24 cellular contexts compared by ENCODE assay signal in genomic region chr10:57962839-57963238, GRCh38.
"Had no signal": no experiment of that assay in that cellular context is flagged by ENCODE, and none has a peak within 500 bp of the region (broad histone marks: within the 10 kb centered on the region; RNA-seq: fewer than 3 reads in every experiment).

No MANE protein-coding gene starts in this region.

- H3K27me3 ChIP-seq: gastrocnemius medialis, neutrophil, pancreas, stomach, testis, tibial artery had no signal

- H3K4me1 ChIP-seq: gastrocnemius medialis, pancreas, stomach, testis, tibial artery had no signal

- H3K27ac ChIP-seq: gastrocnemius medialis, neutrophil, pancreas, stomach, testis, tibial artery had no signal

- DNase-seq: cortex of kidney; effector memory CD8-positive, alpha-beta T cell; foreskin fibroblast; gastrocnemius medialis; head of caudate nucleus; hippocampal formation; left colon; mesenchymal stem cell; mucosa of descending colon; naive B cell; pancreas; retina; stimulated activated CD4-positive, alpha-beta T cell treated with anti-CD3 and anti-CD28 coated beads, Interleukin-12 subunit alpha, Interleukin-12 subunit beta, amount 100 ng/mL, for 4 hours; stimulated activated CD4-positive, alpha-beta T cell treated with anti-CD3 and anti-CD28 coated beads, Interleukin-1b, Interleukin-23, amount 100 ng/mL, for 48 hours; stimulated activated CD4-positive, alpha-beta T cell treated with anti-CD3 and anti-CD28 coated beads, Interleukin-4, amount 100 ng/mL, for 1 hour; stimulated activated CD8-positive, alpha-beta memory T cell treated with anti-CD3 and anti-CD28 coated beads, Interleukin-4, amount 100 ng/mL, for 48 hours; stimulated activated naive CD4-positive, alpha-beta T cell treated with Interleukin-2 at 50 U/mL for 16 hours; stomach; testis; tibial artery had no signal

- H3K4me3 ChIP-seq: gastrocnemius medialis, mucosa of descending colon, pancreas, smooth muscle cell, stomach, testis, tibial artery had no signal

- H3K9me3 ChIP-seq: gastrocnemius medialis, mucosa of descending colon, neutrophil, pancreas, stomach, testis, tibial artery had no signal

- H3K36me3 ChIP-seq: gastrocnemius medialis, neutrophil, pancreas, stomach, tibial artery had no signal

- ATAC-seq: effector memory CD8-positive, alpha-beta T cell; gastrocnemius medialis; left colon; mucosa of descending colon; natural killer cell treated with Interleukin-12 subunit alpha and Interleukin-12 subunit beta and Interleukin-15 and Interleukin-18, amount 100 ng/mL, for 72 hours; pancreas; sciatic nerve had no signal
